1 cellular context compared by ENCODE assay signal in genomic region chr2:105761931-105762515, GRCh38.
TF ChIP-seq lines count a peak whose summit lies in the region.

No MANE protein-coding gene starts in this region.

TF ChIP-seq in GM23338, 12 proteins besides CTCF, POLR2A, EP300 and RAD21 (continued from another document):
- TF ChIP-seq ZNF462 (CRISPR knock-in tag; IDR thresholded peaks at IDR 0.05) (peak; percentile 66), POLR2AphosphoS5 (IDR thresholded peaks at IDR 0.05; ENCODE audit: low read depth) (no peak), EZH2phosphoT487 (IDR thresholded peaks at IDR 0.05; ENCODE audit: unreplicated experiment) (no peak)
